ENCODE assay signal across 28 cellular contexts in the genomic region with DNA sequence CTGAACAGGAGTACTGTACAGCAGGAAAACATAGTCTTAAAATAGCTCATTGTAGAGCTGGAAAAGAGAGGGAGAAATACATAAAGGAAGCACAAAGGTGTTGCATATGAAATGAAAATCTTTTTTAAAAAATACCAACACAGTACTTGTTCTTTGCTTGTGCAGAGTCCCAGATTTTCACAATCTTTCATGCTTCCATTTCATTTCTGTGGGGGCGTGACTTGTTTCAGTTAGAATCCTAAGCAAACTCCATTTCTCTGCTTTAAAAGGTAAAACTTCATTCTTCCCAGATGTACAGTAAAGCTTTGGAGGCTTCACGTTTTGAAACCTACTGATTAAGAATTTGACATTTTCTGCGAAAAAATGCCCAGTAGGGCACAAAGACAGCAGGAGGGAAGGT. TPM values are rescaled to one million over a fixed set of nuclear protein-coding genes. Genes with fewer than 3 reads are reported as not detected.
"Had no signal": no experiment of that assay in that cellular context is flagged by ENCODE, and none has a peak within 500 bp of the region (broad histone marks: within the 10 kb centered on the region; RNA-seq: fewer than 3 reads in every experiment).

No MANE protein-coding gene starts in this region.

- H3K4me1 Mint-ChIP-seq: stimulated activated effector memory CD8-positive, alpha-beta T cell treated with anti-CD3 and anti-CD28 coated beads, Interleukin-12 subunit alpha, Interleukin-12 subunit beta, amount 100 ng/mL, for 72 hours; stimulated activated memory B cell treated with anti-CD40 and anti-IgM and Interleukin-4, amounts not matched to agents 10 μg/mL and 1 μg/mL and 100 μg/mL, for 72 hours; stimulated activated naive B cell treated with anti-CD40 and anti-IgM and Interleukin-4, amounts not matched to agents 10 μg/mL and 1 μg/mL and 100 μg/mL, for 72 hours; stimulated activated naive CD8-positive, alpha-beta T cell treated with anti-CD3 and anti-CD28 coated beads, Interleukin-15, amount 100 ng/mL, for 72 hours had no signal

- ATAC-seq: stimulated activated effector memory CD8-positive, alpha-beta T cell treated with anti-CD3 and anti-CD28 coated beads, Interleukin-12 subunit alpha, Interleukin-12 subunit beta, amount 100 ng/mL, for 72 hours; stimulated activated memory B cell treated with anti-CD40 and anti-IgM and Interleukin-4, amounts not matched to agents 10 μg/mL and 1 μg/mL and 100 μg/mL, for 72 hours; stimulated activated naive B cell treated with anti-CD40 and anti-IgM and Interleukin-4, amounts not matched to agents 10 μg/mL and 1 μg/mL and 100 μg/mL, for 72 hours; stimulated activated naive CD8-positive, alpha-beta T cell treated with anti-CD3 and anti-CD28 coated beads, Interleukin-15, amount 100 ng/mL, for 72 hours; upper lobe of right lung had no signal

- H3K36me3 ChIP-seq: stomach, suprapubic skin, thoracic aorta, thyroid gland, tibial artery, tibial nerve, transverse colon, upper lobe of left lung, upper lobe of right lung, uterus, vagina had no signal

- H3K4me3 Mint-ChIP-seq: stimulated activated effector memory CD8-positive, alpha-beta T cell treated with anti-CD3 and anti-CD28 coated beads, Interleukin-12 subunit alpha, Interleukin-12 subunit beta, amount 100 ng/mL, for 72 hours; stimulated activated memory B cell treated with anti-CD40 and anti-IgM and Interleukin-4, amounts not matched to agents 10 μg/mL and 1 μg/mL and 100 μg/mL, for 72 hours; stimulated activated naive B cell treated with anti-CD40 and anti-IgM and Interleukin-4, amounts not matched to agents 10 μg/mL and 1 μg/mL and 100 μg/mL, for 72 hours; stimulated activated naive CD8-positive, alpha-beta T cell treated with anti-CD3 and anti-CD28 coated beads, Interleukin-15, amount 100 ng/mL, for 72 hours; stimulated activated naive CD8-positive, alpha-beta T cell treated with anti-CD3 and anti-CD28 coated beads, Interleukin-15, Interleukin-2, amounts not matched to agents 100 ng/mL and 50 ng/mL, for 24 hours had no signal

- H3K27ac Mint-ChIP-seq: stimulated activated effector memory CD8-positive, alpha-beta T cell treated with anti-CD3 and anti-CD28 coated beads, Interleukin-12 subunit alpha, Interleukin-12 subunit beta, amount 100 ng/mL, for 72 hours; stimulated activated memory B cell treated with anti-CD40 and anti-IgM and Interleukin-4, amounts not matched to agents 10 μg/mL and 1 μg/mL and 100 μg/mL, for 72 hours; stimulated activated naive B cell treated with anti-CD40 and anti-IgM and Interleukin-4, amounts not matched to agents 10 μg/mL and 1 μg/mL and 100 μg/mL, for 72 hours; stimulated activated naive CD8-positive, alpha-beta T cell treated with anti-CD3 and anti-CD28 coated beads, Interleukin-15, amount 100 ng/mL, for 72 hours; stimulated activated naive CD8-positive, alpha-beta T cell treated with anti-CD3 and anti-CD28 coated beads, Interleukin-15, Interleukin-2, amounts not matched to agents 100 ng/mL and 50 ng/mL, for 24 hours had no signal

- H3K4me3 ChIP-seq: stomach, suprapubic skin, testis, thoracic aorta, thyroid gland, tibial artery, tibial nerve, transverse colon, upper lobe of left lung, upper lobe of right lung, uterus, vagina had no signal

- H3K9me3 Mint-ChIP-seq: stimulated activated effector memory CD8-positive, alpha-beta T cell treated with anti-CD3 and anti-CD28 coated beads, Interleukin-12 subunit alpha, Interleukin-12 subunit beta, amount 100 ng/mL, for 72 hours; stimulated activated memory B cell treated with anti-CD40 and anti-IgM and Interleukin-4, amounts not matched to agents 10 μg/mL and 1 μg/mL and 100 μg/mL, for 72 hours; stimulated activated naive B cell treated with anti-CD40 and anti-IgM and Interleukin-4, amounts not matched to agents 10 μg/mL and 1 μg/mL and 100 μg/mL, for 72 hours; stimulated activated naive CD8-positive, alpha-beta T cell treated with anti-CD3 and anti-CD28 coated beads, Interleukin-15, amount 100 ng/mL, for 72 hours; stimulated activated naive CD8-positive, alpha-beta T cell treated with anti-CD3 and anti-CD28 coated beads, Interleukin-15, Interleukin-2, amounts not matched to agents 100 ng/mL and 50 ng/mL, for 24 hours had no signal

- H3K9me3 ChIP-seq: stomach, suprapubic skin, testis, thoracic aorta, thyroid gland, tibial artery, tibial nerve, transverse colon, upper lobe of left lung, upper lobe of right lung, uterus, vagina had no signal

- H3K27ac ChIP-seq: stomach, suprapubic skin, testis, thoracic aorta, thyroid gland, tibial artery, tibial nerve, transverse colon, upper lobe of left lung, upper lobe of right lung, uterus, vagina had no signal

- H3K27me3 ChIP-seq: stomach, suprapubic skin, testis, thyroid gland, tibial artery, tibial nerve, upper lobe of left lung, upper lobe of right lung, uterus, vagina had no signal

- H3K36me3 Mint-ChIP-seq: stimulated activated effector memory CD8-positive, alpha-beta T cell treated with anti-CD3 and anti-CD28 coated beads, Interleukin-12 subunit alpha, Interleukin-12 subunit beta, amount 100 ng/mL, for 72 hours; stimulated activated memory B cell treated with anti-CD40 and anti-IgM and Interleukin-4, amounts not matched to agents 10 μg/mL and 1 μg/mL and 100 μg/mL, for 72 hours; stimulated activated naive B cell treated with anti-CD40 and anti-IgM and Interleukin-4, amounts not matched to agents 10 μg/mL and 1 μg/mL and 100 μg/mL, for 72 hours had no signal

- DNase-seq: stimulated activated CD4-positive, alpha-beta T cell treated with anti-CD3 and anti-CD28 coated beads, Interleukin-1b, Interleukin-23, amount 100 ng/mL, for 48 hours; stimulated activated CD4-positive, alpha-beta T cell treated with anti-CD3 and anti-CD28 coated beads, Interleukin-2, amount 100 ng/mL, for 24 hours; stimulated activated CD4-positive, alpha-beta T cell treated with anti-CD3 and anti-CD28 coated beads, Interleukin-2, amount 100 ng/mL, for 48 hours; stimulated activated CD4-positive, alpha-beta T cell treated with anti-CD3 and anti-CD28 coated beads, Interleukin-4, amount 100 ng/mL, for 1 hour; stimulated activated CD4-positive, alpha-beta T cell treated with anti-CD3 and anti-CD28 coated beads, Interleukin-4, amount 100 ng/mL, for 24 hours; stimulated activated CD4-positive, alpha-beta T cell treated with anti-CD3 and anti-CD28 coated beads, Interleukin-4, amount 100 ng/mL, for 4 hours; stimulated activated CD8-positive, alpha-beta memory T cell treated with anti-CD3 and anti-CD28 coated beads, Interleukin-4, amount 100 ng/mL, for 48 hours; stimulated activated naive B cell treated with anti-CD40 and anti-IgM and Interleukin-4, amounts not matched to agents 10 μg/mL and 1 μg/mL and 100 μg/mL, for 72 hours; stimulated activated naive CD4-positive, alpha-beta T cell; stimulated activated naive CD4-positive, alpha-beta T cell treated with Interleukin-2 at 50 U/mL for 16 hours; stimulated activated naive CD8-positive, alpha-beta T cell treated with anti-CD3 and anti-CD28 coated beads, Interleukin-15, amount 100 ng/mL, for 72 hours; stomach; substantia nigra; testis; thyroid gland; tibial artery; transverse colon; upper lobe of left lung; upper lobe of right lung; uterus had no signal

RNA-seq across cellular contexts. Expression of gene MARCHF10, which starts 48.5 kb away (rescaled TPM):
- total RNA-seq: subcutaneous adipose tissue, suprapubic skin, thoracic aorta, upper lobe of right lung had no signal
